13 cellular contexts compared by ENCODE assay signal in genomic region chr12:108446766-108447165, GRCh38.
DNase-seq lines count a peak whose midpoint lies in the region; ATAC-seq and TF ChIP-seq lines count a peak whose summit lies in the region.
"Had no signal": no experiment of that assay in that cellular context is flagged by ENCODE, and none has a peak within 500 bp of the region (broad histone marks: within the 10 kb centered on the region; RNA-seq: fewer than 3 reads in every experiment).

No MANE protein-coding gene starts in this region.

- H3K36me3 Mint-ChIP-seq in nephron progenitor cell (ENCODE audit: low read depth): no peaks in the 10 kb centered on the region

- H3K27ac ChIP-seq in RWPE2 (ENCODE audit: poor library complexity, severe bottlenecking): peak overlapping the region; percentile 84
- H3K27ac ChIP-seq: tibial artery, WERI-Rb-1 had no signal

- H3K4me3 Mint-ChIP-seq in nephron progenitor cell: no peak overlapping the region
- H3K4me3 Mint-ChIP-seq: activated naive CD8-positive, alpha-beta T cell treated with anti-CD3 and anti-CD28 coated beads, Interleukin-2, amount 50 U/mL, for 24 hours; dendritic cell treated with granulocyte-macrophage colony-stimulating factor and Interleukin-4, amounts not matched to agents 40 ng/mL and 50 ng/mL, for 4 days had no signal

- H3K9me3 Mint-ChIP-seq in nephron progenitor cell: no peaks in the 10 kb centered on the region
- H3K9me3 Mint-ChIP-seq: activated naive CD8-positive, alpha-beta T cell treated with anti-CD3 and anti-CD28 coated beads, Interleukin-2, amount 50 U/mL, for 24 hours; dendritic cell treated with granulocyte-macrophage colony-stimulating factor and Interleukin-4, amounts not matched to agents 40 ng/mL and 50 ng/mL, for 4 days had no signal

- H3K36me3 ChIP-seq in BE2C (no peaks in the 10 kb centered on the region), RWPE2 (ENCODE audit: low read depth) (no peaks in the 10 kb centered on the region)
- H3K36me3 ChIP-seq: tibial artery, WERI-Rb-1 had no signal

- H3K4me1 ChIP-seq in BE2C (peaks cover 16% of the 10 kb centered on the region), RWPE2 (ENCODE audit: insufficient read depth, poor library complexity, severe bottlenecking) (peaks cover 18% of the 10 kb centered on the region)

- peak overlapping the region; percentile 95 for H3K27ac Mint-ChIP-seq in nephron progenitor cell
- H3K27ac Mint-ChIP-seq: activated naive CD8-positive, alpha-beta T cell treated with anti-CD3 and anti-CD28 coated beads, Interleukin-2, amount 50 U/mL, for 24 hours; dendritic cell treated with granulocyte-macrophage colony-stimulating factor and Interleukin-4, amounts not matched to agents 40 ng/mL and 50 ng/mL, for 4 days had no signal

- no peak for TF ChIP-seq CTCF in BE2C (IDR thresholded peaks at IDR 0.05; ENCODE audit: low read depth, low read length)
- TF ChIP-seq CTCF in RWPE2 (IDR thresholded peaks at IDR 0.05; ENCODE audit: poor library complexity, severe bottlenecking): no peak
- no peak for TF ChIP-seq CTCF in fibroblast of villous mesenchyme (IDR thresholded peaks at IDR 0.05; ENCODE audit: insufficient read depth, low read depth, low read length)
- no peak for TF ChIP-seq CTCF in nephron progenitor cell (IDR thresholded peaks at IDR 0.05)

- DNase-seq in BE2C: no peak
- no peak for DNase-seq in RWPE2 (ENCODE audit: low spot score)
- DNase-seq in fibroblast of villous mesenchyme (ENCODE audit: low read depth): peak; percentile 75
- DNase-seq in nephron progenitor cell: no peak
- no peak for DNase-seq in DMS 273 (lab: John Stamatoyannopoulos, UW; ENCODE audit: unreplicated experiment)
- no peak for DNase-seq in effector CD4-positive, alpha-beta T cell
- no peak for DNase-seq in activated gamma-delta T cell (lab: John Stamatoyannopoulos, UW)
- DNase-seq: activated naive CD8-positive, alpha-beta T cell treated with anti-CD3 and anti-CD28 coated beads, Interleukin-2, amount 50 U/mL, for 24 hours; NCI-H2107; tibial artery; WERI-Rb-1 had no signal

- H3K27me3 Mint-ChIP-seq in nephron progenitor cell (ENCODE audit: low read depth, poor library complexity): peaks cover 4% of the 10 kb centered on the region

- peaks cover 79% of the 10 kb centered on the region for H3K4me1 Mint-ChIP-seq in nephron progenitor cell
- H3K4me1 Mint-ChIP-seq: activated naive CD8-positive, alpha-beta T cell treated with anti-CD3 and anti-CD28 coated beads, Interleukin-2, amount 50 U/mL, for 24 hours had no signal

- ATAC-seq in RWPE2 (ENCODE audit: low read depth) (peak; percentile 87), GM19324 (IDR thresholded peaks at IDR 0.05; ENCODE audit: low FRiP score, unreplicated experiment) (no peak)
- ATAC-seq: activated naive CD8-positive, alpha-beta T cell treated with anti-CD3 and anti-CD28 coated beads, Interleukin-2, amount 50 U/mL, for 24 hours had no signal

- H3K9me3 ChIP-seq in BE2C (no peaks in the 10 kb centered on the region), RWPE2 (ENCODE audit: severe bottlenecking) (no peaks in the 10 kb centered on the region)
- H3K9me3 ChIP-seq: tibial artery had no signal

- H3K4me3 ChIP-seq in BE2C (ENCODE audit: low read depth, low read length) (peak overlapping the region; percentile 10), RWPE2 (ENCODE audit: severe bottlenecking) (no peak overlapping the region), fibroblast of villous mesenchyme (ENCODE audit: low read depth, low read length) (no peak overlapping the region)
- H3K4me3 ChIP-seq: tibial artery had no signal

- no peaks in the 10 kb centered on the region for H3K27me3 ChIP-seq in BE2C
- no peaks in the 10 kb centered on the region for H3K27me3 ChIP-seq in RWPE2 (ENCODE audit: insufficient read depth, poor library complexity, severe bottlenecking)
- H3K27me3 ChIP-seq: tibial artery had no signal
